In the genomic region with DNA sequence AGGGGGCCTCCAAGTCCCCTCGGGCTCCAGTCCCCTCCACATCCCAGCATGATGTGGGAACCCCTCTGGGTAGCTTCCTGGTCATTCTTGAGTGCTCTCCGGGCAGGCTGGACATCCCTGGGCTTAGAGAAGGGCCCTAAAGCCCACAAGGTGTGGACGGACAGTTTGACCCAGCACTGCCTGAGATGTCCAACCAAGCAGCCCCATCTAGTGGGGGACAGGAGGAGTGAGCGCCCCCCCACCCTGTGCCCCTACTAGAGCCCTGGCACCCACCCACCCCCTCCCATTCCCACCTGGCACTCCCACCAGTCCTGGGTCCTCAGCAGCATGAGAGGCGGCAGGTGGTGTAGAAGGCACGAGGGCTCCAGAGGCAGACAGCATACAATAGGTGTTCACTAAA, we compare ENCODE assay signal across 11 cellular contexts. TPM values are rescaled to one million over a fixed set of nuclear protein-coding genes. Genes with fewer than 3 reads are reported as not detected.
A peak's percentile ranks its signal among the peaks of the same experiment; 100 is the strongest.
DNase-seq lines count a peak whose midpoint lies in the region; ATAC-seq, FAIRE-seq and TF ChIP-seq lines count a peak whose summit lies in the region.
"Had no signal": no experiment of that assay in that cellular context is flagged by ENCODE, and none has a peak within 500 bp of the region (broad histone marks: within the 10 kb centered on the region; RNA-seq: fewer than 3 reads in every experiment).

No MANE protein-coding gene starts in this region.

- H3K9me3 ChIP-seq in left ventricle myocardium inferior (replicated peaks) (peaks cover 6% of the 10 kb centered on the region), small intestine (ENCODE audit: control insufficient read depth, low read depth) (no peaks in the 10 kb centered on the region), T-helper 17 cell (ENCODE audit: control insufficient read depth, low read length, poor library complexity, severe bottlenecking) (no peaks in the 10 kb centered on the region)

- H3K27me3 ChIP-seq in left ventricle myocardium inferior (ENCODE audit: low read depth) (peaks cover 29% of the 10 kb centered on the region), small intestine (ENCODE audit: control insufficient read depth in 2 of 2, insufficient read depth in 2 of 2, low read length in 2 of 2) (no peaks in the 10 kb centered on the region)

- no peaks in the 10 kb centered on the region for H3K36me3 Mint-ChIP-seq in T-helper 17 cell (ENCODE audit: low read depth)
- H3K36me3 Mint-ChIP-seq: natural killer cell had no signal

- no peak overlapping the region for H3K27ac Mint-ChIP-seq in T-helper 17 cell
- H3K27ac Mint-ChIP-seq: natural killer cell had no signal

- no peak for FAIRE-seq in small intestine (lab: Jason Lieb, UNC)

- DNase-seq in Right ventricle myocardium superior (no peak), left ventricle myocardium inferior (no peak), SW480 (ENCODE audit: low spot score) (peak; percentile 25), islet precursor cell (peak; percentile 58), small intestine (no peak), T-helper 17 cell (no peak), T1000 (lab: John Stamatoyannopoulos, UW) (no peak), OCI-M2 (lab: John Stamatoyannopoulos, UW; ENCODE audit: unreplicated experiment) (no peak)
- DNase-seq: natural killer cell had no signal

- WGBS in small intestine, 3 donors = 58 to 67% (median 67%) methylated on average over 6 of the region's 6 CpGs

- H3K27me3 Mint-ChIP-seq in T-helper 17 cell = peaks cover 24% of the 10 kb centered on the region

- H3K4me3 ChIP-seq in left ventricle myocardium inferior = no peak overlapping the region
- H3K4me3 ChIP-seq in small intestine (ENCODE audit: low read depth in 1 of 2, low read length in 2 of 2) = no peak overlapping the region

- peak; percentile 38 for ATAC-seq in Right ventricle myocardium superior (ENCODE audit: poor library complexity)
- ATAC-seq in T-helper 17 cell = no peak

- peaks cover 30% of the 10 kb centered on the region for H3K4me1 ChIP-seq in left ventricle myocardium inferior
- no peaks in the 10 kb centered on the region for H3K4me1 ChIP-seq in small intestine (ENCODE audit: control insufficient read depth in 2 of 2, insufficient read depth in 1 of 2, low read depth in 1 of 2, low read length in 1 of 2)

- H3K4me3 Mint-ChIP-seq in T-helper 17 cell = no peak overlapping the region
- H3K4me3 Mint-ChIP-seq: central memory CD8-positive, alpha-beta T cell; natural killer cell had no signal

- TF ChIP-seq CTCF in left ventricle myocardium inferior (IDR thresholded peaks at IDR 0.05; ENCODE audit: borderline replicate concordance) = no peak

- H3K4me1 Mint-ChIP-seq in T-helper 17 cell = no peaks in the 10 kb centered on the region
- H3K4me1 Mint-ChIP-seq: central memory CD8-positive, alpha-beta T cell had no signal

- H3K27ac ChIP-seq in left ventricle myocardium inferior (replicated peaks) (no peak overlapping the region), small intestine (ENCODE audit: low read depth in 1 of 2, low read length in 1 of 2) (no peak overlapping the region)

- intact Hi-C loops in Right ventricle myocardium superior (cut with DNase I) (loop anchor here (10.0 kb wide), 1 partner anchor 99 kb away; no protein-coding TSS in a partner anchor), left ventricle myocardium inferior (cut with micrococcal nuclease) (no loop called here)

- H3K36me3 ChIP-seq in left ventricle myocardium inferior = no peaks in the 10 kb centered on the region
- H3K36me3 ChIP-seq in small intestine (ENCODE audit: control insufficient read depth in 2 of 2, insufficient read depth in 2 of 2, low read length in 2 of 2) = no peaks in the 10 kb centered on the region

RNA-seq across cellular contexts. Expression of a gene that starts 45.9 kb away (rescaled TPM):
- total RNA-seq in Right ventricle myocardium superior (not detected), left ventricle myocardium inferior (0.11 TPM), T-helper 17 cell (not detected)
- under 1 TPM in 1 of 3 donors, not detected in 2; 0.24 TPM for polyA plus RNA-seq in small intestine
- total RNA-seq: natural killer cell; T-helper 1 cell treated with Interleukin-12 subunit alpha and Interleukin-12 subunit beta and Interleukin-4 antibody, amounts not matched to agents 30 ng/mL and 1 ng/mL, for 36 hours had no signal

Comparison
In these comparisons a context has a peak if more than half of its experiments do, and no peak if none do; other contexts are left out.
1. DNase-seq: peak in SW480 (single experiment) and islet precursor cell (single experiment); none in Right ventricle myocardium superior (single experiment), left ventricle myocardium inferior (single experiment), small intestine (single experiment), T-helper 17 cell (0 of 3), T1000 (single experiment) and OCI-M2 (single experiment).